In the genomic region with DNA sequence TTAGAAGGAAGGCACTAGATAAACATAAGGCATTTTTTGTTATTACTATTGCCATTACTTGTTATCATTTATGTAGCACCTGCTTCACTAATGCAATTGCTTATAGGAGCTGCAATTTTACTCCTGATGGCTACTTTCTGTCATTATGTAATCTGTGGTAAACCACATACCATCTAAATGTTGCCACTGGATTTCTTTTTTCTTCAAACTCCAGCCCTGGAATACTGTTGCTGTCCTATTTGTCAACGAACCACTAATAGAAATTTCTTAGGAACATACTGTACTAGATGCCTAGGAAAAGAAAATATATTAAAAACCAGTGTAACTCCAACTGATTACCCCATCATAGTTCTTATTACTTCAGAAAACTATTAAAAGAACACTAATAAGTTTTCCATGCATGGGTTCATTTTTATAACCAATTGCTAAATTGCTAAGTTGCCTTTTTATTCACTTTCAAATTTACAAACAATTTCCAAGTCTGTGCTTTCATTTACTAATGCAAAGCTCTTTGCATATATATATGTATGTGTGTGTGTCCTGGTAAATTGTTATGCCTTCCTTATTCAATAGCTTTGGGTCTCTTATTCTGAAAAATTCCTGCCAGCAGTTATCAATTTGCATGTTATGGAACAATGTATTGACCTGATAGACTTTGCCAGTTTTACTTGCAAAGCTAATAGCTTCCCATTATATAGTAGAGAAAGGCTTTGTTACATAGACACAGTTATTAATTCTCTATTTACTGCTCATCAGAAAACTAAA, we compare ENCODE assay signal across 26 cellular contexts.
"Had no signal": no experiment of that assay in that cellular context is flagged by ENCODE, and none has a peak within 500 bp of the region (broad histone marks: within the 10 kb centered on the region; RNA-seq: fewer than 3 reads in every experiment).

No MANE protein-coding gene starts in this region.

- H3K4me1 ChIP-seq: heart left ventricle, prostate gland, testis, vagina had no signal

- H3K4me3 Mint-ChIP-seq: activated CD4-positive, alpha-beta T cell treated with anti-CD3 and anti-CD28 coated beads for 36 hours; activated naive CD8-positive, alpha-beta T cell treated with anti-CD3 and anti-CD28 coated beads for 36 hours; activated T-cell treated with anti-CD3 and anti-CD28 coated beads, Interleukin-2, amount 50 U/mL, for 24 hours; brain; natural killer cell; T-helper 2 cell treated with Interferon-gamma antibody and Interleukin-4, amounts not matched to agents 5 μg/mL and 100 μg/mL, for 36 hours; type B pancreatic cell had no signal

- H3K4me3 ChIP-seq: gastrocnemius medialis, heart left ventricle, prostate gland, spleen, testis, vagina had no signal

- H3K27ac Mint-ChIP-seq: activated CD4-positive, alpha-beta T cell treated with anti-CD3 and anti-CD28 coated beads for 36 hours; activated naive CD8-positive, alpha-beta T cell treated with anti-CD3 and anti-CD28 coated beads for 36 hours; activated T-cell treated with anti-CD3 and anti-CD28 coated beads, Interleukin-2, amount 50 U/mL, for 24 hours; activated T-helper 2 cell treated with anti-CD3 and anti-CD28 coated beads, Interferon-gamma antibody, Interleukin-2, Interleukin-4, amounts not matched to agents 10 μg/mL and 5 μg/mL and 100 μg/mL, durations not matched to agents 14 hours and 24 hours and 36 hours; brain; natural killer cell; T-helper 2 cell treated with Interferon-gamma antibody and Interleukin-4, amounts not matched to agents 5 μg/mL and 100 μg/mL, for 36 hours; type B pancreatic cell had no signal

- H3K36me3 Mint-ChIP-seq: brain, type B pancreatic cell had no signal

- H3K9me3 ChIP-seq: gastrocnemius medialis, heart left ventricle, prostate gland, spleen, testis, vagina had no signal

- H3K27me3 Mint-ChIP-seq: activated CD4-positive, alpha-beta T cell treated with anti-CD3 and anti-CD28 coated beads for 36 hours; activated naive CD8-positive, alpha-beta T cell treated with anti-CD3 and anti-CD28 coated beads for 36 hours; activated T-cell treated with anti-CD3 and anti-CD28 coated beads, Interleukin-2, amount 50 U/mL, for 24 hours; brain; type B pancreatic cell had no signal

- H3K36me3 ChIP-seq: gastrocnemius medialis, heart left ventricle, prostate gland, spleen, vagina, WERI-Rb-1 had no signal

- H3K9me3 Mint-ChIP-seq: activated naive CD8-positive, alpha-beta T cell treated with anti-CD3 and anti-CD28 coated beads for 36 hours; activated T-cell treated with anti-CD3 and anti-CD28 coated beads, Interleukin-2, amount 50 U/mL, for 24 hours; natural killer cell; T-helper 2 cell treated with Interferon-gamma antibody and Interleukin-4, amounts not matched to agents 5 μg/mL and 100 μg/mL, for 36 hours; type B pancreatic cell had no signal

- DNase-seq: activated CD4-positive, alpha-beta T cell treated with anti-CD3 and anti-CD28 coated beads for 36 hours; activated CD4-positive, alpha-beta T cell treated with anti-CD3 and anti-CD28 coated beads, Interleukin-2, amount 50 U/mL, for 4 hours; activated CD8-positive, alpha-beta memory T cell treated with anti-CD3 and anti-CD28 coated beads for 24 hours; activated CD8-positive, alpha-beta memory T cell treated with anti-CD3 and anti-CD28 coated beads, Interleukin-2, amount 50 U/mL, for 4 hours; activated naive CD4-positive, alpha-beta T cell; activated naive CD8-positive, alpha-beta T cell treated with anti-CD3 and anti-CD28 coated beads for 36 hours; activated T-cell treated with anti-CD3 and anti-CD28 coated beads, Interleukin-2, amount 50 U/mL, for 24 hours; caudate nucleus; effector memory CD4-positive, alpha-beta T cell; gastrocnemius medialis; heart left ventricle; left ventricle myocardium superior; mammary epithelial cell; midbrain; natural killer cell; spleen; stimulated activated CD4-positive, alpha-beta T cell treated with anti-CD3 and anti-CD28 coated beads, Interleukin-4, amount 100 ng/mL, for 1 hour; stimulated activated naive CD4-positive, alpha-beta T cell; testis; WERI-Rb-1 had no signal

- H3K27ac ChIP-seq: gastrocnemius medialis, heart left ventricle, prostate gland, spleen, testis, vagina, WERI-Rb-1 had no signal

- H3K27me3 ChIP-seq: gastrocnemius medialis, heart left ventricle, spleen, testis, vagina had no signal
